Comparison of ENCODE assay signal across 18 cellular contexts in the genomic region with DNA sequence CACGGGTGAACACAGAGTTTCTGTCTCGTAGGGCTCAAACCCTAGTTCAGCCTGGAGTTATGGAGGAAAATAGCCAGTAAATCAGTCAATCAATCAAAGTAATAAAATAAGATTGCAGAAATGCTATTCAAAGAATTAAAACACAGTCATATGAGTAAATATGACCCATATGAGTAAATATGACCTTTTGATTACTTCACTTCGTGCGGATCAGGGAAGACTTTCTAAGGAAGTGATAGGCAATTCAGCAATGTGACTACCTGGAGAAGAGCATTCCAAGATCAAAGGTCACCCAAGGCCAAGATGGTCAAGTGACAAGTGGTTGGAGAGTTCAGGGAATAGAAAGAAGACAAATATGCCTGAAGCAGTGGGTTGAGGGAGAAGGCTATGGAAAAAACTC.
DNase-seq lines count a peak whose midpoint lies in the region; ATAC-seq and TF ChIP-seq lines count a peak whose summit lies in the region.
"Had no signal": no experiment of that assay in that cellular context is flagged by ENCODE, and none has a peak within 500 bp of the region (broad histone marks: within the 10 kb centered on the region; RNA-seq: fewer than 3 reads in every experiment).

No MANE protein-coding gene starts in this region.

- H3K27ac ChIP-seq in breast epithelium (no peak overlapping the region), RWPE1 (no peak overlapping the region), left lung (no peak overlapping the region), left ventricle myocardium inferior (replicated peaks) (no peak overlapping the region)
- H3K27ac ChIP-seq: SK-N-MC had no signal

- H3K9me3 ChIP-seq in breast epithelium, result no peaks in the 10 kb centered on the region
- no peaks in the 10 kb centered on the region for H3K9me3 ChIP-seq in left lung
- H3K9me3 ChIP-seq in left ventricle myocardium inferior (replicated peaks), result no peaks in the 10 kb centered on the region
- H3K9me3 ChIP-seq: BE2C had no signal

- POLR2A ChIA-PET in MCF 10A (lab: Yijun Ruan, JAX) (no interaction called here), RWPE1 (lab: Yijun Ruan, JAX; ENCODE audit: low non-redundant PET) (no interaction called here)

- H3K36me3 ChIP-seq in breast epithelium (no peaks in the 10 kb centered on the region), left lung (no peaks in the 10 kb centered on the region), left ventricle myocardium inferior (no peaks in the 10 kb centered on the region)
- H3K36me3 ChIP-seq: BE2C had no signal

- H3K27me3 Mint-ChIP-seq in MCF 10A (ENCODE audit: insufficient read depth, unreplicated experiment), result no peaks in the 10 kb centered on the region
- H3K27me3 Mint-ChIP-seq: CD4-positive, CD25-positive, alpha-beta regulatory T cell had no signal

- no peaks in the 10 kb centered on the region for H3K27me3 ChIP-seq in breast epithelium
- H3K27me3 ChIP-seq in left lung, result no peaks in the 10 kb centered on the region
- no peaks in the 10 kb centered on the region for H3K27me3 ChIP-seq in left ventricle myocardium inferior (ENCODE audit: low read depth)
- H3K27me3 ChIP-seq: BE2C had no signal

- TF ChIP-seq POLR2A in breast epithelium (IDR thresholded peaks at IDR 0.05), result no peak

- BruUV-seq in MCF 10A (replicated peaks; lab: Mats Ljungman, UMichigan), result no TSS peak

- H3K9me3 Mint-ChIP-seq in MCF 10A (ENCODE audit: unreplicated experiment), result no peaks in the 10 kb centered on the region

- H3K4me3 Mint-ChIP-seq in MCF 10A (ENCODE audit: unreplicated experiment), result no peak overlapping the region
- H3K4me3 Mint-ChIP-seq: CD4-positive, CD25-positive, alpha-beta regulatory T cell; HFFc6 had no signal

- no peak overlapping the region for H3K27ac Mint-ChIP-seq in MCF 10A (ENCODE audit: low read depth, unreplicated experiment)
- H3K27ac Mint-ChIP-seq: CD4-positive, CD25-positive, alpha-beta regulatory T cell; HFFc6 had no signal

- DNase-seq in MCF 10A (ENCODE audit: unreplicated experiment) (peak; percentile 18), breast epithelium (ENCODE audit: low spot score in 2 of 2) (no peak), RWPE1 (ENCODE audit: low spot score) (peak; percentile 61), left lung (no peak), left ventricle myocardium inferior (no peak), DMS153 treated with DMSO at 0.1 percent for 48 hours (lab: John Stamatoyannopoulos, UW; ENCODE audit: unreplicated experiment) (no peak), islet precursor cell (no peak)
- DNase-seq: BE2C; CD4-positive, CD25-positive, alpha-beta regulatory T cell; DMS79; HFFc6; Kasumi-1; NCI-H1694; NCI-H2081 treated with DMSO at 0.1 percent for 48 hours; NK-92 treated with Interleukin-12 subunit alpha and Interleukin-12 subunit beta, amount 100 ng/mL, for 24 hours; SHP77 had no signal

- H3K4me1 ChIP-seq in breast epithelium, result no peaks in the 10 kb centered on the region
- peaks cover 0 to 8% of the 10 kb centered on the region in 2 donors for H3K4me1 ChIP-seq in left lung
- peaks cover 7% of the 10 kb centered on the region for H3K4me1 ChIP-seq in left ventricle myocardium inferior
- H3K4me1 ChIP-seq: BE2C had no signal

- TF ChIP-seq CTCF in MCF 10A (IDR thresholded peaks at IDR 0.05; ENCODE audit: unreplicated experiment) (no peak), breast epithelium (IDR thresholded peaks at IDR 0.05) (no peak), RWPE1 (conservative IDR thresholded peaks at IDR 0.05; ENCODE audit: low read depth) (no peak), left lung (IDR thresholded peaks at IDR 0.05) (no peak), left ventricle myocardium inferior (IDR thresholded peaks at IDR 0.05; ENCODE audit: borderline replicate concordance) (no peak)

- CTCF ChIA-PET in MCF 10A (lab: Yijun Ruan, JAX), result no interaction called here
- CTCF ChIA-PET in RWPE1 (lab: Yijun Ruan, JAX), result no interaction called here

- no peaks in the 10 kb centered on the region for H3K36me3 Mint-ChIP-seq in MCF 10A (ENCODE audit: insufficient read depth, unreplicated experiment)
- H3K36me3 Mint-ChIP-seq: CD4-positive, CD25-positive, alpha-beta regulatory T cell had no signal

- peak; percentile 60 for ATAC-seq in left lung
- ATAC-seq in GM21360 (IDR thresholded peaks at IDR 0.05; ENCODE audit: unreplicated experiment), result no peak

- intact Hi-C loops in MCF 10A (cut with micrococcal nuclease) (no loop called here), breast epithelium (cut with DNase I; ENCODE audit: low total_unique reads) (no loop called here), left lung (cut with DNase I) (no loop called here), left ventricle myocardium inferior (cut with micrococcal nuclease) (no loop called here)

- H3K4me1 Mint-ChIP-seq in MCF 10A (ENCODE audit: insufficient read depth, unreplicated experiment), result no peaks in the 10 kb centered on the region
- H3K4me1 Mint-ChIP-seq: CD4-positive, CD25-positive, alpha-beta regulatory T cell had no signal

- H3K4me3 ChIP-seq in breast epithelium, result no peak overlapping the region
- no peak overlapping the region for H3K4me3 ChIP-seq in left lung
- H3K4me3 ChIP-seq in left ventricle myocardium inferior, result no peak overlapping the region
- H3K4me3 ChIP-seq: SK-N-MC had no signal

Comparison
In these comparisons a context has a peak if more than half of its experiments do, and no peak if none do; other contexts are left out.
1. DNase-seq: peak in MCF 10A (single experiment) and RWPE1 (single experiment); none in breast epithelium (0 of 2), left lung (0 of 2), left ventricle myocardium inferior (single experiment), DMS153 treated with DMSO at 0.1 percent for 48 hours (single experiment) and islet precursor cell (single experiment).